In genomic region chr3:52536112-52536368, GRCh38 we compare ENCODE assay signal across 8 cellular contexts. TPM values are rescaled to one million over a fixed set of nuclear protein-coding genes. Genes with fewer than 3 reads are reported as not detected.
DNase-seq lines count a peak whose midpoint lies in the region; ATAC-seq and TF ChIP-seq lines count a peak whose summit lies in the region.

No MANE protein-coding gene starts in this region.

- peak overlapping the region in 3 of 11 experiments; percentile 25 to 90 (median 90); a peak in 5 of 22 replicates for H3K27ac ChIP-seq in BLaER1 treated with 17β-estradiol and CSF1 and Interleukin-3, amounts not matched to agents 10 nM and 100 nM
- H3K27ac ChIP-seq in MM.1S (ENCODE audit: low read length) (no peak overlapping the region), duodenal mucosa (ENCODE audit: low read depth, low read length) (no peak overlapping the region), neural cell (ENCODE audit: low read length) (no peak overlapping the region)

- no peak for TF ChIP-seq RAD21 in neural cell (conservative IDR thresholded peaks at IDR 0.05)

- no peak for TF ChIP-seq EP300 in neural cell (conservative IDR thresholded peaks at IDR 0.05; ENCODE audit: poor library complexity, severe bottlenecking)

- no peaks in the 10 kb centered on the region for H3K9me3 ChIP-seq in BLaER1 treated with 17β-estradiol and CSF1 and Interleukin-3, amounts not matched to agents 10 nM and 100 nM (replicated peaks in 1 of 11)
- H3K9me3 ChIP-seq in MM.1S (replicated peaks; ENCODE audit: insufficient read depth, low read length) (no peaks in the 10 kb centered on the region), duodenal mucosa (ENCODE audit: control insufficient read depth in 1 of 2, low read length in 2 of 2) (no peaks in the 10 kb centered on the region), neural cell (ENCODE audit: low read length) (no peaks in the 10 kb centered on the region)

- H3K9me2 ChIP-seq in MM.1S (replicated peaks; ENCODE audit: insufficient read depth, low read length): no peaks in the 10 kb centered on the region
- H3K9me2 ChIP-seq in neural cell (ENCODE audit: insufficient read depth, low read length): no peaks in the 10 kb centered on the region

- no peaks in the 10 kb centered on the region for H3K27me3 ChIP-seq in BLaER1 treated with 17β-estradiol and CSF1 and Interleukin-3, amounts not matched to agents 10 nM and 100 nM
- H3K27me3 ChIP-seq in MM.1S (replicated peaks; ENCODE audit: insufficient read depth, low read length) (no peaks in the 10 kb centered on the region), duodenal mucosa (ENCODE audit: control insufficient read depth in 1 of 2, insufficient read depth in 2 of 2, low read length in 2 of 2) (no peaks in the 10 kb centered on the region), neural cell (ENCODE audit: insufficient read depth, low read depth, low read length) (peaks cover 7% of the 10 kb centered on the region)

- H3K4me1 ChIP-seq in BLaER1 treated with 17β-estradiol and CSF1 and Interleukin-3, amounts not matched to agents 10 nM and 100 nM: peaks cover 62 to 72% (median 66%) of the 10 kb centered on the region in 10 experiments
- H3K4me1 ChIP-seq in MM.1S (ENCODE audit: low read length) (peaks cover 18% of the 10 kb centered on the region), duodenal mucosa (ENCODE audit: control insufficient read depth in 1 of 2, insufficient read depth in 2 of 2, low read length in 2 of 2) (peaks cover 36 to 37% of the 10 kb centered on the region in 2 donors)

- H2AFZ ChIP-seq in MM.1S (ENCODE audit: low read length) (peak overlapping the region; percentile 79), neural cell (ENCODE audit: low read depth, low read length) (no peak overlapping the region)

- peak overlapping the region; percentile 95 to 100 (median 97) for H3K4me2 ChIP-seq in BLaER1 treated with 17β-estradiol and CSF1 and Interleukin-3, amounts not matched to agents 10 nM and 100 nM
- H3K4me2 ChIP-seq in MM.1S (ENCODE audit: low read depth, low read length) (peak overlapping the region; percentile 80), neural cell (ENCODE audit: low read length) (peak overlapping the region; percentile 67)

- H3F3A ChIP-seq in MM.1S (ENCODE audit: insufficient read depth, low read length) (peaks cover 24% of the 10 kb centered on the region), neural cell (ENCODE audit: insufficient read depth, low read length, poor library complexity, severe bottlenecking) (no peaks in the 10 kb centered on the region)

- ATAC-seq in GM21825 (IDR thresholded peaks at IDR 0.05; ENCODE audit: unreplicated experiment) (no peak), GM19351 (IDR thresholded peaks at IDR 0.05; ENCODE audit: unreplicated experiment) (no peak)

- H4K20me1 ChIP-seq in BLaER1 treated with 17β-estradiol and CSF1 and Interleukin-3, amounts not matched to agents 10 nM and 100 nM: peaks cover 55 to 67% (median 64%) of the 10 kb centered on the region in 11 experiments
- H4K20me1 ChIP-seq in MM.1S (ENCODE audit: insufficient read depth, low read length) (no peaks in the 10 kb centered on the region; the same call in 1 of the 2 replicates), neural cell (ENCODE audit: insufficient read depth) (no peaks in the 10 kb centered on the region)

- peaks cover 45% of the 10 kb centered on the region for H3K79me2 ChIP-seq in MM.1S (ENCODE audit: low read length)
- H3K79me2 ChIP-seq in neural cell (replicated peaks; ENCODE audit: insufficient read depth, low read length): peaks cover 20% of the 10 kb centered on the region

- TF ChIP-seq CTCF in MM.1S (IDR thresholded peaks at IDR 0.05; ENCODE audit: low read length): no peak
- no peak for TF ChIP-seq CTCF in neural cell (IDR thresholded peaks at IDR 0.05; ENCODE audit: poor library complexity, severe bottlenecking)

- peak overlapping the region in 3 of 11 experiments; percentile 13 to 91 (median 87); a peak in 2 of 22 replicates for H3K9ac ChIP-seq in BLaER1 treated with 17β-estradiol and CSF1 and Interleukin-3, amounts not matched to agents 10 nM and 100 nM
- H3K9ac ChIP-seq in MM.1S (ENCODE audit: low read length) (no peak overlapping the region), duodenal mucosa (ENCODE audit: low read depth in 1 of 2, low read length in 2 of 2) (no peak overlapping the region), neural cell (ENCODE audit: low read length) (no peak overlapping the region)

- DNase-seq in MM.1S (no peak), retina (no peak)
- DNase-seq in stimulated activated CD4-positive, alpha-beta T cell treated with anti-CD3 and anti-CD28 coated beads, Interleukin-4, amount 100 ng/mL, for 24 hours: no peak

- H3K4me3 ChIP-seq in BLaER1 treated with 17β-estradiol and CSF1 and Interleukin-3, amounts not matched to agents 10 nM and 100 nM: peak overlapping the region in 7 of 10 experiments; percentile 40 to 99 (median 81); a peak in 7 of 20 replicates
- H3K4me3 ChIP-seq in MM.1S (ENCODE audit: low read length): peak overlapping the region; percentile 51
- H3K4me3 ChIP-seq in duodenal mucosa (ENCODE audit: low read depth in 1 of 2, low read length in 2 of 2): peak overlapping the region; percentile 59 to 62
- peak overlapping the region; percentile 81 for H3K4me3 ChIP-seq in neural cell (ENCODE audit: low read length)

- peaks cover 20 to 43% (median 32%) of the 10 kb centered on the region in 11 experiments for H3K36me3 ChIP-seq in BLaER1 treated with 17β-estradiol and CSF1 and Interleukin-3, amounts not matched to agents 10 nM and 100 nM
- H3K36me3 ChIP-seq in MM.1S (replicated peaks; ENCODE audit: insufficient read depth, low read length) (peaks cover 4% of the 10 kb centered on the region; the same call in 1 of the 2 replicates), duodenal mucosa (ENCODE audit: control insufficient read depth in 1 of 2, insufficient read depth in 2 of 2, low read length in 2 of 2) (peaks cover 7 to 10% of the 10 kb centered on the region in 2 donors), neural cell (ENCODE audit: insufficient read depth, low read length) (no peaks in the 10 kb centered on the region)

TF ChIP-seq in neural cell, 6 proteins besides CTCF, POLR2A, EP300 and RAD21:
- TF ChIP-seq MXI1 (conservative IDR thresholded peaks at IDR 0.05; ENCODE audit: poor library complexity, severe bottlenecking) (no peak), SMC3 (conservative IDR thresholded peaks at IDR 0.05; ENCODE audit: poor library complexity) (no peak)

RNA-seq across cellular contexts. Expression of gene UQCC5, which starts 0.4 kb away (rescaled TPM):
- 5.2 and 20.5 TPM in 2 replicates for polyA plus RNA-seq in neural cell
- 1.5 and 1.7 TPM in 2 replicates for polyA minus RNA-seq in neural cell

RNA-seq across cellular contexts. Expression of gene NT5DC2, which starts 2.4 kb away (rescaled TPM):
- polyA plus RNA-seq in neural cell: 35.1 and 46.7 TPM in 2 replicates
- polyA minus RNA-seq in neural cell: 23.1 and 29.5 TPM in 2 replicates

RNA-seq across cellular contexts. Expression of gene STAB1, which starts 40.9 kb away (rescaled TPM):
- polyA plus RNA-seq in neural cell: 0.28 and 0.50 TPM in 2 replicates
- not detected in 2 replicates for polyA minus RNA-seq in neural cell
